8 cellular contexts compared by ENCODE assay signal in the genomic region with DNA sequence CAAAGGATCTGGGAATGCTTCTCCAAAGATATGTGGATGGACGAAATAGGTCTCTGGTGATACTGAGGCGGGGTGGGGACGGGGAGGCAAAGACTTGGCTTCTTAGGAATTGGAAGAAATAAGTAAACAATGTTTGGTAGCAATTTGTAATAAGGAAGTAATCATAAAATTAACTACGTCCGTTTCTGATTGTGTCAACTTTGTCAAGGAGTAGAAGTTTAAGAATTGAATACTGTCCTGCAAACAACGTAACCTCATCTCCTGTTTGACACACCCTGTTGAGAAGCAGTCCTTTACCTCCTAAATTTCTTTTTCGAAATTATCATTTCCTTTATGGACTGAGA. TPM values are rescaled to one million over a fixed set of nuclear protein-coding genes. Genes with fewer than 3 reads are reported as not detected.
DNase-seq lines count a peak whose midpoint lies in the region; ATAC-seq, FAIRE-seq and TF ChIP-seq lines count a peak whose summit lies in the region.

No MANE protein-coding gene starts in this region.

- CTCF ChIA-PET in A549 (lab: Yijun Ruan, JAX): interaction anchor here (1.0 to 8.5 kb wide), 4 partner anchors 10 to 103 kb away, joined by 3 to 109 read pairs (median 7); a partner anchor contains a TSS

- TF ChIP-seq RAD21 in A549 (conservative IDR thresholded peaks at IDR 0.05 in 1 of 2, IDR thresholded peaks at IDR 0.05 in 1 of 2): no peak

- H3K4me1 ChIP-seq in A549: peaks cover 11% of the 10 kb centered on the region
- H3K4me1 ChIP-seq in HUES6 (ENCODE audit: control insufficient read depth, insufficient read depth, low read length): no peaks in the 10 kb centered on the region
- peaks cover 6% of the 10 kb centered on the region for H3K4me1 ChIP-seq in mucosa of descending colon (ENCODE audit: low read depth)

- 2% methylated on average over 7 of the region's 7 CpGs for WGBS in A549 (ENCODE audit: missing lambda C conversion rate)

- POLR2A ChIA-PET in A549 (lab: Yijun Ruan, JAX): interaction anchor here (1.0 to 1.7 kb wide), 7 partner anchors 10 to 359 kb away, joined by 3 to 16 read pairs (median 6); a partner anchor contains a TSS

- H3K4me3 ChIP-seq in A549 (peak overlapping the region; percentile 75), HUES6 (ENCODE audit: low read depth, low read length) (peak overlapping the region; percentile 92), mucosa of descending colon (peak overlapping the region; percentile 65)

- peak overlapping the region; percentile 96 for H3K9ac ChIP-seq in HUES6 (ENCODE audit: low read length)

- DNase-seq in A549 (ENCODE audit: low read depth in 1 of 2, low spot score in 1 of 2) (peak in 1 of 2 experiments; percentile 18), caudate nucleus (lab: John Stamatoyannopoulos, UW) (no peak), mucosa of descending colon (no peak), UCSD-AML1 (lab: John Stamatoyannopoulos, UW; ENCODE audit: unreplicated experiment) (no peak), COLO668 (lab: John Stamatoyannopoulos, UW; ENCODE audit: unreplicated experiment) (no peak), T-helper 9 cell (no peak), SIG-M5 treated with dmso at 0.1 percent for 504 hours (lab: John Stamatoyannopoulos, UW; ENCODE audit: unreplicated experiment) (no peak)

- no peak for FAIRE-seq in A549 (lab: Jason Lieb, UNC)

- peak overlapping the region; percentile 85 for H3K4me2 ChIP-seq in A549

- no peak for TF ChIP-seq POLR2A in A549 (IDR thresholded peaks at IDR 0.05; ENCODE audit: low read length)

- intact Hi-C loops in mucosa of descending colon (cut with DNase I, micrococcal nuclease): no loop called here

- no peaks in the 10 kb centered on the region for H3K27me3 ChIP-seq in HUES6 (ENCODE audit: control insufficient read depth, insufficient read depth, low read length)

- TF ChIP-seq CTCF in A549 (IDR thresholded peaks at IDR 0.05) (no peak), mucosa of descending colon (IDR thresholded peaks at IDR 0.05) (no peak)

- ATAC-seq in A549 (no peak), mucosa of descending colon (peak; percentile 1)

- H3K27ac ChIP-seq in A549 (peak overlapping the region; percentile 94 to 97), HUES6 (ENCODE audit: low read depth, low read length) (peak overlapping the region; percentile 71; the same call in 1 of the 2 replicates), caudate nucleus (ENCODE audit: low read depth, low read length) (peak overlapping the region; percentile 89)

- no peaks in the 10 kb centered on the region for H3K9me3 ChIP-seq in A549
- H3K9me3 ChIP-seq in HUES6 (ENCODE audit: control insufficient read depth, insufficient read depth, low read depth, low read length): no peaks in the 10 kb centered on the region
- no peaks in the 10 kb centered on the region for H3K9me3 ChIP-seq in mucosa of descending colon

- no peak for TF ChIP-seq EP300 in A549 (IDR thresholded peaks at IDR 0.05)

- peaks cover 35% of the 10 kb centered on the region for H3K36me3 ChIP-seq in HUES6 (ENCODE audit: control insufficient read depth, insufficient read depth, low read length)
- H3K36me3 ChIP-seq in mucosa of descending colon (ENCODE audit: low read depth): peaks cover 5% of the 10 kb centered on the region

TF ChIP-seq in A549, 52 proteins besides CTCF, POLR2A, EP300 and RAD21:
- TF ChIP-seq KDM5A (IDR thresholded peaks at IDR 0.05) (no peak), SREBF2 (IDR thresholded peaks at IDR 0.05) (no peak), CEBPB (IDR thresholded peaks at IDR 0.05) (no peak), EHMT2 (IDR thresholded peaks at IDR 0.05; ENCODE audit: low read depth) (no peak), HEYL (CRISPR knock-in tag; IDR thresholded peaks at IDR 0.05) (no peak), ZNF302 (CRISPR knock-in tag; IDR thresholded peaks at IDR 0.05) (no peak), HOXB13 (CRISPR knock-in tag; IDR thresholded peaks at IDR 0.05; ENCODE audit: low read depth) (no peak)
- TF ChIP-seq, protein P1, sequence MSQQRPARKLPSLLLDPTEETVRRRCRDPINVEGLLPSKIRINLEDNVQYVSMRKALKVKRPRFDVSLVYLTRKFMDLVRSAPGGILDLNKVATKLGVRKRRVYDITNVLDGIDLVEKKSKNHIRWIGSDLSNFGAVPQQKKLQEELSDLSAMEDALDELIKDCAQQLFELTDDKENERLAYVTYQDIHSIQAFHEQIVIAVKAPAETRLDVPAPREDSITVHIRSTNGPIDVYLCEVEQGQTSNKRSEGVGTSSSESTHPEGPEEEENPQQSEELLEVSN (IDR thresholded peaks at IDR 0.05; ENCODE audit: borderline replicate concordance, low read depth): no peak
- TF ChIP-seq, protein P2, sequence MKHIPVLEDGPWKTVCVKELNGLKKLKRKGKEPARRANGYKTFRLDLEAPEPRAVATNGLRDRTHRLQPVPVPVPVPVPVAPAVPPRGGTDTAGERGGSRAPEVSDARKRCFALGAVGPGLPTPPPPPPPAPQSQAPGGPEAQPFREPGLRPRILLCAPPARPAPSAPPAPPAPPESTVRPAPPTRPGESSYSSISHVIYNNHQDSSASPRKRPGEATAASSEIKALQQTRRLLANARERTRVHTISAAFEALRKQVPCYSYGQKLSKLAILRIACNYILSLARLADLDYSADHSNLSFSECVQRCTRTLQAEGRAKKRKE (CRISPR knock-in tag; IDR thresholded peaks at IDR 0.05; ENCODE audit: low read depth): no peak
- TF ChIP-seq, protein P3, sequence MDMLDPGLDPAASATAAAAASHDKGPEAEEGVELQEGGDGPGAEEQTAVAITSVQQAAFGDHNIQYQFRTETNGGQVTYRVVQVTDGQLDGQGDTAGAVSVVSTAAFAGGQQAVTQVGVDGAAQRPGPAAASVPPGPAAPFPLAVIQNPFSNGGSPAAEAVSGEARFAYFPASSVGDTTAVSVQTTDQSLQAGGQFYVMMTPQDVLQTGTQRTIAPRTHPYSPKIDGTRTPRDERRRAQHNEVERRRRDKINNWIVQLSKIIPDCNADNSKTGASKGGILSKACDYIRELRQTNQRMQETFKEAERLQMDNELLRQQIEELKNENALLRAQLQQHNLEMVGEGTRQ (IDR thresholded peaks at IDR 0.05): no peak
- TF ChIP-seq, protein P4, sequence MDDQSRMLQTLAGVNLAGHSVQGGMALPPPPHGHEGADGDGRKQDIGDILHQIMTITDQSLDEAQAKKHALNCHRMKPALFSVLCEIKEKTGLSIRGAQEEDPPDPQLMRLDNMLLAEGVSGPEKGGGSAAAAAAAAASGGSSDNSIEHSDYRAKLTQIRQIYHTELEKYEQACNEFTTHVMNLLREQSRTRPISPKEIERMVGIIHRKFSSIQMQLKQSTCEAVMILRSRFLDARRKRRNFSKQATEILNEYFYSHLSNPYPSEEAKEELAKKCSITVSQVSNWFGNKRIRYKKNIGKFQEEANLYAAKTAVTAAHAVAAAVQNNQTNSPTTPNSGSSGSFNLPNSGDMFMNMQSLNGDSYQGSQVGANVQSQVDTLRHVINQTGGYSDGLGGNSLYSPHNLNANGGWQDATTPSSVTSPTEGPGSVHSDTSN (IDR thresholded peaks at IDR 0.05): no peak

RNA-seq across cellular contexts. Expression of a gene that starts 0.5 kb away (rescaled TPM):
- polyA plus RNA-seq in A549 (2011; rRNA removed): 58.3 and 65.0 TPM in 2 replicates
- 29.7 and 30.5 TPM in 2 replicates for polyA plus RNA-seq in A549 (2012; cell fraction: cytosol; rRNA removed)
- 21.2 and 28.0 TPM in 2 replicates for polyA plus RNA-seq in A549 (2012; cell fraction: nucleus; rRNA removed)
- polyA plus RNA-seq in A549 (2017; fragmentation: RNase III; extraction: RNeasy Plus Mini Kit Qiagen cat#74134 plus additional on column Dnase treatment): 26.9 to 29.5 TPM (median 28.1 TPM) in 3 replicates
- 58.5 and 59.1 TPM in 2 replicates for polyA minus RNA-seq in A549 (2011; rRNA and poly(A)+ RNA removed)
- total RNA-seq in mucosa of descending colon: 10 to 100 TPM; 17.5 to 24.0 (median 23.0) TPM

RNA-seq across cellular contexts. Expression of a gene that starts 0.6 kb away (rescaled TPM):
- 18.4 and 18.8 TPM in 2 replicates for polyA plus RNA-seq in A549 (2011; rRNA removed)
- polyA plus RNA-seq in A549 (2012; cell fraction: cytosol; rRNA removed): 3.8 and 4.3 TPM in 2 replicates
- 4.0 and 6.1 TPM in 2 replicates for polyA plus RNA-seq in A549 (2012; cell fraction: nucleus; rRNA removed)
- 8.5 to 9.3 TPM (median 9.2 TPM) in 3 replicates for polyA plus RNA-seq in A549 (2017; fragmentation: RNase III; extraction: RNeasy Plus Mini Kit Qiagen cat#74134 plus additional on column Dnase treatment)
- 10.3 and 11.9 TPM in 2 replicates for polyA minus RNA-seq in A549 (2011; rRNA and poly(A)+ RNA removed)
- 10 to 100 TPM in 1 of 3 donors, 1 to 10 TPM in 2; 8.3 to 13.6 (median 8.8) TPM for total RNA-seq in mucosa of descending colon

RNA-seq across cellular contexts. Expression of a gene that starts 21.0 kb away (rescaled TPM):
- 6.7 and 9.0 TPM in 2 replicates for polyA plus RNA-seq in A549 (2011; rRNA removed)
- 4.6 and 5.1 TPM in 2 replicates for polyA plus RNA-seq in A549 (2012; cell fraction: cytosol; rRNA removed)
- 9.4 and 11.2 TPM in 2 replicates for polyA plus RNA-seq in A549 (2012; cell fraction: nucleus; rRNA removed)
- 4.6 to 5.7 TPM (median 4.9 TPM) in 3 replicates for polyA plus RNA-seq in A549 (2017; fragmentation: RNase III; extraction: RNeasy Plus Mini Kit Qiagen cat#74134 plus additional on column Dnase treatment)
- polyA minus RNA-seq in A549 (2011; rRNA and poly(A)+ RNA removed): 5.2 and 6.7 TPM in 2 replicates
- 1 to 10 TPM; 1.1 to 2.5 (median 1.3) TPM for total RNA-seq in mucosa of descending colon

RNA-seq across cellular contexts. Expression of a gene that starts 34.4 kb away (rescaled TPM):
- 15.5 and 25.4 TPM in 2 replicates for polyA plus RNA-seq in A549 (2011; rRNA removed)
- 11.2 and 14.0 TPM in 2 replicates for polyA plus RNA-seq in A549 (2012; cell fraction: cytosol; rRNA removed)
- 29.4 and 40.2 TPM in 2 replicates for polyA plus RNA-seq in A549 (2012; cell fraction: nucleus; rRNA removed)
- 18.6 to 23.2 TPM (median 22.7 TPM) in 3 replicates for polyA plus RNA-seq in A549 (2017; fragmentation: RNase III; extraction: RNeasy Plus Mini Kit Qiagen cat#74134 plus additional on column Dnase treatment)
- polyA minus RNA-seq in A549 (2011; rRNA and poly(A)+ RNA removed): 19.2 and 20.9 TPM in 2 replicates
- 10 to 100 TPM; 11.6 to 26.6 (median 14.8) TPM for total RNA-seq in mucosa of descending colon
